Comparison of ENCODE assay signal across 10 cellular contexts in genomic region chr2:149314687-149315086, GRCh38. TPM values are rescaled to one million over a fixed set of nuclear protein-coding genes. Genes with fewer than 3 reads are reported as not detected.
"Had no signal": no experiment of that assay in that cellular context is flagged by ENCODE, and none has a peak within 500 bp of the region (broad histone marks: within the 10 kb centered on the region; RNA-seq: fewer than 3 reads in every experiment).

No MANE protein-coding gene starts in this region.

- H3K9me3 Mint-ChIP-seq: activated CD4-positive, alpha-beta memory T cell treated with anti-CD3 and anti-CD28 coated beads, Interleukin-2, amount 10 ng/mL, durations not matched to agents 7 days and 5 days; activated T-cell treated with anti-CD3 and anti-CD28 coated beads, Interleukin-2, amount 50 U/mL, for 24 hours had no signal

- H3K27ac Mint-ChIP-seq: activated CD4-positive, alpha-beta memory T cell treated with anti-CD3 and anti-CD28 coated beads, Interleukin-2, amount 10 ng/mL, durations not matched to agents 7 days and 5 days; activated naive CD4-positive, alpha-beta T cell treated with anti-CD3 and anti-CD28 coated beads, Interleukin-2, amount 10 ng/mL, durations not matched to agents 7 days and 5 days; activated T-cell treated with anti-CD3 and anti-CD28 coated beads, Interleukin-2, amount 50 U/mL, for 24 hours; nephron progenitor cell; T-helper 17 cell had no signal

- H3K4me1 Mint-ChIP-seq: activated CD4-positive, alpha-beta memory T cell treated with anti-CD3 and anti-CD28 coated beads, Interleukin-2, amount 10 ng/mL, durations not matched to agents 7 days and 5 days; activated naive CD4-positive, alpha-beta T cell treated with anti-CD3 and anti-CD28 coated beads, Interleukin-2, amount 10 ng/mL, durations not matched to agents 7 days and 5 days had no signal

- ATAC-seq: T-helper 17 cell had no signal

- DNase-seq: activated CD4-positive, alpha-beta memory T cell treated with anti-CD3 and anti-CD28 coated beads, Interleukin-2, amount 10 ng/mL, durations not matched to agents 7 days and 5 days; activated CD4-positive, alpha-beta T cell treated with anti-CD3 and anti-CD28 coated beads for 4 hours; activated naive CD4-positive, alpha-beta T cell treated with anti-CD3 and anti-CD28 coated beads, Interleukin-2, amount 10 ng/mL, durations not matched to agents 7 days and 5 days; activated T-cell treated with anti-CD3 and anti-CD28 coated beads, Interleukin-2, amount 50 U/mL, for 24 hours; dermis blood vessel endothelial cell; nephron progenitor cell; sigmoid colon; spleen; T-helper 17 cell had no signal

- H3K36me3 Mint-ChIP-seq: activated naive CD4-positive, alpha-beta T cell treated with anti-CD3 and anti-CD28 coated beads, Interleukin-2, amount 10 ng/mL, durations not matched to agents 7 days and 5 days had no signal

- H3K4me3 Mint-ChIP-seq: activated CD4-positive, alpha-beta memory T cell treated with anti-CD3 and anti-CD28 coated beads, Interleukin-2, amount 10 ng/mL, durations not matched to agents 7 days and 5 days; activated naive CD4-positive, alpha-beta T cell treated with anti-CD3 and anti-CD28 coated beads, Interleukin-2, amount 10 ng/mL, durations not matched to agents 7 days and 5 days; activated T-cell treated with anti-CD3 and anti-CD28 coated beads, Interleukin-2, amount 50 U/mL, for 24 hours; nephron progenitor cell; T-helper 17 cell had no signal

RNA-seq across cellular contexts. Expression of gene LYPD6, which starts 15.7 kb away (rescaled TPM):
- total RNA-seq: activated CD4-positive, alpha-beta memory T cell treated with anti-CD3 and anti-CD28 coated beads, Interleukin-2, amount 10 ng/mL, durations not matched to agents 7 days and 5 days; mesenteric fat pad; T-helper 17 cell had no signal
